In the genomic region with DNA sequence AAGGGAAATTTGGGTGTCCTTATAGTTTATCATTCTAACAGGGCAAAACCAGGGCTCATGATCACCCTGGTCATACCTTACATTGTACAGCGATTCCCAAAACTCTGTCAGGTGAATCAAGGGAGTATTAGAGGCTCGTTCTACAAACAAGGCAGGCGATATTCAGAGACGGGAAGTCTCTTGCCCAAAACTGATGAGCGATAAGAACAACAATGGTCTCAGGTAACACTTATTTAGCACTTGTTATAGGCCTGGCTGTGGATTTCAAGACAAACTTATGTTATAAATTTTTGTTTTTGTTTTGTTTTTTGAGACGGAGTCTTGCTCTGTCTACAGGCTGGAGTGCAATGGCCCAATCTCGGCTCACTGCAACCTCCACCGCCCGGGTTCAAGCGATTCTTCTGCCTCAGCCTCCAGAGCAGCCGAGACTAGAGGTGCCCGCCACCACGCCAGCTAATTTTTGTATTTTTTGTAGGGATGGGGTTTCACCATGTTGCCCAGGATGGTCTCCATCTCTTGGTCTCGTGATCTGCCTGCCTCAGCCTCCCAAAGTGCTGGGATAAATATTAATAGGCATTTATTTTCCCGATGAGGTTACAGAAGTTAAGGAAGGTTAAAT, we compare ENCODE assay signal across 26 cellular contexts. TPM values are rescaled to one million over a fixed set of nuclear protein-coding genes. Genes with fewer than 3 reads are reported as not detected.
"Had no signal": no experiment of that assay in that cellular context is flagged by ENCODE, and none has a peak within 500 bp of the region (broad histone marks: within the 10 kb centered on the region; RNA-seq: fewer than 3 reads in every experiment).

No MANE protein-coding gene starts in this region.

- H3K4me3 ChIP-seq: adrenal gland, body of pancreas, colonic mucosa had no signal

- H3K4me1 ChIP-seq: body of pancreas, colonic mucosa had no signal

- FAIRE-seq: frontal cortex had no signal

- DNase-seq: activated B cell treated with CpG ODN at 0.5 μM for 24 hours; activated CD4-positive, alpha-beta T cell treated with anti-CD3 and anti-CD28 coated beads for 48 hours; activated CD4-positive, alpha-beta T cell treated with anti-CD3 and anti-CD28 coated beads, Interleukin-2, amount 50 U/mL, for 1 hour; activated CD4-positive, alpha-beta T cell treated with anti-CD3 and anti-CD28 coated beads, Interleukin-2, amount 50 U/mL, for 48 hours; activated CD8-positive, alpha-beta memory T cell treated with anti-CD3 and anti-CD28 coated beads for 24 hours; activated CD8-positive, alpha-beta T cell treated with anti-CD3 and anti-CD28 coated beads for 36 hours; activated effector memory CD4-positive, alpha-beta T cell treated with anti-CD3 and anti-CD28 coated beads, Interleukin-2, amount 50 U/mL, for 16 hours; activated naive CD4-positive, alpha-beta T cell treated with anti-CD3 and anti-CD28 coated beads for 36 hours; activated naive CD8-positive, alpha-beta T cell treated with anti-CD3 and anti-CD28 coated beads for 36 hours; activated naive CD8-positive, alpha-beta T cell treated with anti-CD3 and anti-CD28 coated beads, Interleukin-2, amount 50 U/mL, for 24 hours; activated T-cell treated with anti-CD3 and anti-CD28 coated beads, Interleukin-2, amount 50 U/mL, for 4 hours; adrenal gland; amygdala; aorta; body of pancreas; caudate nucleus; colonic mucosa; effector CD8-positive, alpha-beta T cell; foreskin fibroblast; head of caudate nucleus; T-helper 9 cell; WERI-Rb-1 had no signal

- H3K27me3 ChIP-seq: adrenal gland, body of pancreas, colonic mucosa had no signal

- ATAC-seq: activated CD4-positive, CD25-positive, alpha-beta regulatory T cell treated with anti-CD3 and anti-CD28 coated beads, Interleukin-2, amount 50 U/mL, for 24 hours; activated CD8-positive, alpha-beta T cell treated with anti-CD3 and anti-CD28 coated beads for 36 hours; activated naive CD8-positive, alpha-beta T cell treated with anti-CD3 and anti-CD28 coated beads, Interleukin-2, amount 50 U/mL, for 24 hours; activated T-cell treated with anti-CD3 and anti-CD28 coated beads, Interleukin-2, amount 50 U/mL, for 4 hours; body of pancreas; esophagus mucosa had no signal

- H3K27ac ChIP-seq: adrenal gland, body of pancreas, colonic mucosa, WERI-Rb-1 had no signal

- H3K36me3 ChIP-seq: adrenal gland, colonic mucosa, WERI-Rb-1 had no signal

- H3K9me3 ChIP-seq: adrenal gland, body of pancreas, colonic mucosa had no signal

RNA-seq across cellular contexts. Expression of a gene that starts 12.8 kb away (rescaled TPM):
- total RNA-seq: activated CD8-positive, alpha-beta T cell treated with anti-CD3 and anti-CD28 coated beads for 36 hours; activated naive CD4-positive, alpha-beta T cell treated with anti-CD3 and anti-CD28 coated beads for 36 hours; activated naive CD8-positive, alpha-beta T cell treated with anti-CD3 and anti-CD28 coated beads for 36 hours; activated T-helper 2 cell treated with anti-CD3 and anti-CD28 coated beads, Interferon-gamma antibody, Interleukin-2, Interleukin-4, amounts not matched to agents 10 μg/mL and 5 μg/mL and 100 μg/mL, durations not matched to agents 14 hours and 24 hours and 36 hours; aorta had no signal
- polyA plus RNA-seq: aorta had no signal
